In the genomic region with DNA sequence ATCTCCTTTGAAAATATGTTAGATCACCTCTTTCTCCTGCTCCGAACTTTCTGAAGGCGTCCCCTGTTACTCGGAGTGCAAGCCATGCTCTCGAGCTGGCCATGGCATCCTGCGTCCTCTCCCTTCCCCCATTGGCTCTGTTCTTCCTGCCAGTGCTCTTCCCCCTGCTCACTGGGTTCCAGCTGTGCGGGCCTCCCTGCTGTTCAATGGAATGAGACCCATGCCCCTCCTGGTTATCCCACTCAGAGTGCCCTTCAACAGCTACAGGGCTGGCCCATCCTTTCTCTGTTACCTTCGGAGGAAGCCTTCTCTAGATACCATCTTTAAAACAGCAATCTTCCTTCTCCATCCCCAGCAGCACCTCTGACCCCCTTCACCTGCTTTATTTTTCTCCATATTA, we compare ENCODE assay signal across 15 cellular contexts.
DNase-seq lines count a peak whose midpoint lies in the region; ATAC-seq and TF ChIP-seq lines count a peak whose summit lies in the region.
"Had no signal": no experiment of that assay in that cellular context is flagged by ENCODE, and none has a peak within 500 bp of the region (broad histone marks: within the 10 kb centered on the region; RNA-seq: fewer than 3 reads in every experiment).

No MANE protein-coding gene starts in this region.

- intact Hi-C loops in CD14-positive monocyte (cut with micrococcal nuclease) = loop anchor here in 1 of 2 donors (10.0 kb wide), 1 partner anchor 59 kb away; no protein-coding TSS in a partner anchor

- no peak overlapping the region for H3K14ac ChIP-seq in H9 (ENCODE audit: insufficient read depth, low read length)

- no peak overlapping the region for H2AK5ac ChIP-seq in H9 (ENCODE audit: insufficient read length, low read length)

- no peak overlapping the region for H3K27ac ChIP-seq in H9 (ENCODE audit: insufficient read length, low read depth, low read length)
- H3K27ac ChIP-seq in endodermal cell (ENCODE audit: low read depth, low read length) = no peak overlapping the region

- H3K4me1 ChIP-seq in H9 (ENCODE audit: insufficient read depth, low read length) = peaks cover 11% of the 10 kb centered on the region
- no peaks in the 10 kb centered on the region for H3K4me1 ChIP-seq in endodermal cell (ENCODE audit: control insufficient read depth, insufficient read depth, low read length)
- H3K4me1 ChIP-seq: BE2C had no signal

- no peaks in the 10 kb centered on the region for H3K79me1 ChIP-seq in H9 (ENCODE audit: insufficient read depth, low read depth, low read length, poor library complexity, severe bottlenecking)

- H4K20me1 ChIP-seq in H9 (ENCODE audit: control insufficient read depth, insufficient read depth, insufficient read length) = no peaks in the 10 kb centered on the region

- TF ChIP-seq CTCF in CD14-positive monocyte (IDR thresholded peaks at IDR 0.05) (no peak), H9 (conservative IDR thresholded peaks at IDR 0.05) (no peak), endodermal cell (conservative IDR thresholded peaks at IDR 0.05) (no peak)

- peaks cover 2 to 7% of the 10 kb centered on the region in 2 donors for H3K36me3 Mint-ChIP-seq in CD14-positive monocyte
- no peaks in the 10 kb centered on the region for H3K36me3 Mint-ChIP-seq in H9 (ENCODE audit: insufficient read depth in 1 of 3, low read depth in 3 of 3)
- no peaks in the 10 kb centered on the region for H3K36me3 Mint-ChIP-seq in endodermal cell (ENCODE audit: low read depth)

- no peaks in the 10 kb centered on the region for H3K79me2 ChIP-seq in H9 (ENCODE audit: insufficient read depth, low read length)

- no peak overlapping the region for H2BK12ac ChIP-seq in H9 (ENCODE audit: insufficient read length, low read depth, low read length)

- no peaks in the 10 kb centered on the region for H3K36me3 ChIP-seq in endodermal cell (ENCODE audit: control insufficient read depth, insufficient read depth, low read length)
- H3K36me3 ChIP-seq in MG63 = no peaks in the 10 kb centered on the region
- H3K36me3 ChIP-seq: BE2C had no signal

- no peak overlapping the region for H4K8ac ChIP-seq in H9 (replicated peaks; ENCODE audit: insufficient read length, low read depth, low read length)

- H3K4ac ChIP-seq in H9 (ENCODE audit: low read depth, low read length) = no peak overlapping the region

- H3K27ac Mint-ChIP-seq in CD14-positive monocyte = peak overlapping the region in 4 of 7 donors; percentile 44 to 76 (median 64)
- H3K27ac Mint-ChIP-seq in H9 = peak overlapping the region; percentile 22 to 49 (median 45); a peak in 3 of 7 replicates
- no peak overlapping the region for H3K27ac Mint-ChIP-seq in endodermal cell
- H3K27ac Mint-ChIP-seq: CD4-positive, CD25-positive, alpha-beta regulatory T cell had no signal

- H2BK120ac ChIP-seq in H9 (ENCODE audit: low read depth, low read length, poor library complexity, severe bottlenecking) = no peak overlapping the region

- H3K9me3 Mint-ChIP-seq in CD14-positive monocyte (peaks cover 0 to 5% (median 2%) of the 10 kb centered on the region in 7 donors), H9 (no peaks in the 10 kb centered on the region), endodermal cell (no peaks in the 10 kb centered on the region)
- H3K9me3 Mint-ChIP-seq: CD4-positive, CD25-positive, alpha-beta regulatory T cell had no signal

- H2BK20ac ChIP-seq in H9 (ENCODE audit: low read depth, low read length, poor library complexity, severe bottlenecking) = no peak overlapping the region

- no peak overlapping the region for H4K5ac ChIP-seq in H9 (ENCODE audit: insufficient read length, low read depth, low read length)

- H3K4me3 ChIP-seq in endodermal cell (ENCODE audit: low read length) (no peak overlapping the region), MG63 (no peak overlapping the region)

- no peaks in the 10 kb centered on the region for H3K23me2 ChIP-seq in H9 (ENCODE audit: insufficient read length, low read depth, low read length, poor library complexity, severe bottlenecking)

- H3K9me3 ChIP-seq in H9 (ENCODE audit: control insufficient read depth, low read depth, low read length) = no peaks in the 10 kb centered on the region
- H3K9me3 ChIP-seq in endodermal cell (ENCODE audit: control insufficient read depth, low read length) = no peaks in the 10 kb centered on the region
- no peaks in the 10 kb centered on the region for H3K9me3 ChIP-seq in MG63
- H3K9me3 ChIP-seq: BE2C had no signal

- no peak overlapping the region for H3K23ac ChIP-seq in H9 (ENCODE audit: insufficient read length, low read depth, low read length)

- no peak overlapping the region for H3K18ac ChIP-seq in H9 (ENCODE audit: insufficient read length, low read depth, low read length)

- no peak overlapping the region for H3K56ac ChIP-seq in H9 (ENCODE audit: insufficient read length, low read depth, low read length)

- H3K4me1 Mint-ChIP-seq in CD14-positive monocyte (peaks cover 88% of the 10 kb centered on the region), H9 (peaks cover 36 to 40% of the 10 kb centered on the region in 2 experiments), endodermal cell (peaks cover 16% of the 10 kb centered on the region)

- DNase-seq in CD14-positive monocyte (ENCODE audit: low spot score) (no peak), H9 (peak; percentile 30), endodermal cell (peak; percentile 59), Ammon's horn (ENCODE audit: low spot score) (no peak), MG63 (no peak)
- DNase-seq in activated effector memory CD4-positive, alpha-beta T cell treated with anti-CD3 and anti-CD28 coated beads, Interleukin-2, amount 50 U/mL, for 16 hours = no peak
- DNase-seq: BE2C; Calu3; CD4-positive, CD25-positive, alpha-beta regulatory T cell; DMS 273 treated with DMSO at 0.1 percent for 48 hours; EL; HCEC 1CT; IMR-90; KBM-7 had no signal

- WGBS in H9 (ENCODE audit: extremely low coverage, insufficient read length, low lambda C conversion rate) = no CpG with 5 or more reads among the region's 7 CpGs
- WGBS in endodermal cell (ENCODE audit: insufficient coverage in 1 of 2, insufficient read length in 1 of 2), 2 experiments = 79 to 82% methylated on average over 6 to 7 of the region's 7 CpGs

- H2BK5ac ChIP-seq in H9 (ENCODE audit: insufficient read length, low read length) = no peak overlapping the region

- H3K27me3 ChIP-seq in H9 (ENCODE audit: insufficient read depth, low read length) (no peaks in the 10 kb centered on the region), endodermal cell (ENCODE audit: control insufficient read depth, insufficient read depth, low read length, poor library complexity, severe bottlenecking) (peaks cover 42% of the 10 kb centered on the region), MG63 (no peaks in the 10 kb centered on the region)
- H3K27me3 ChIP-seq: BE2C had no signal

- H4K91ac ChIP-seq in H9 (ENCODE audit: insufficient read length, low read depth, low read length) = no peak overlapping the region

- H3K27me3 Mint-ChIP-seq in CD14-positive monocyte (ENCODE audit: low read depth in 3 of 3) (peaks cover 0 to 3% (median 0%) of the 10 kb centered on the region in 3 donors), H9 (ENCODE audit: low read depth) (no peaks in the 10 kb centered on the region), endodermal cell (ENCODE audit: insufficient read depth) (peaks cover 45% of the 10 kb centered on the region)

- H3K4me3 Mint-ChIP-seq in CD14-positive monocyte (peak overlapping the region in 1 of 2 donors; percentile 28), H9 (peak overlapping the region in 1 of 2 experiments; percentile 1; a peak in 1 of 5 replicates), endodermal cell (no peak overlapping the region)

- ATAC-seq in GM19023 (IDR thresholded peaks at IDR 0.05; ENCODE audit: unreplicated experiment) = no peak

- H3K9ac ChIP-seq in H9 (ENCODE audit: extremely low read depth, insufficient read length, low read length) (no peak overlapping the region), endodermal cell (ENCODE audit: extremely low read depth, low read length, poor library complexity, severe bottlenecking) (no peak overlapping the region)

- H3T11ph ChIP-seq in H9 (ENCODE audit: low read length) = no peak overlapping the region

- no peak overlapping the region for H2BK15ac ChIP-seq in H9 (ENCODE audit: low read depth, low read length)

- no peak overlapping the region for H3K4me2 ChIP-seq in H9 (ENCODE audit: insufficient read depth, insufficient read length, low read length)

- H2AFZ ChIP-seq in H9 (ENCODE audit: low read length) = no peak overlapping the region

Comparison
In these comparisons a context has a peak if more than half of its experiments do, and no peak if none do; other contexts are left out.
1. DNase-seq: peak in H9 (single experiment) and endodermal cell (single experiment); none in CD14-positive monocyte (single experiment), Ammon's horn (single experiment), MG63 (single experiment) and activated effector memory CD4-positive, alpha-beta T cell treated with anti-CD3 and anti-CD28 coated beads, Interleukin-2, amount 50 U/mL, for 16 hours (single experiment).